ENCODE assay signal across 20 cellular contexts in genomic region chr4:111633663-111634266, GRCh38.
DNase-seq lines count a peak whose midpoint lies in the region; ATAC-seq, FAIRE-seq and TF ChIP-seq lines count a peak whose summit lies in the region.
"Had no signal": no experiment of that assay in that cellular context is flagged by ENCODE, and none has a peak within 500 bp of the region (broad histone marks: within the 10 kb centered on the region; RNA-seq: fewer than 3 reads in every experiment).

No MANE protein-coding gene starts in this region.

- H3K36me3 ChIP-seq in HepG2 (replicated peaks in 1 of 2; ENCODE audit: control insufficient read depth in 1 of 2, insufficient read depth in 2 of 2, low read length in 2 of 2) (no peaks in the 10 kb centered on the region), right lobe of liver (no peaks in the 10 kb centered on the region), tibial nerve (no peaks in the 10 kb centered on the region)
- H3K36me3 ChIP-seq: BE2C had no signal

- TF ChIP-seq RAD21 in HepG2 (CRISPR knock-in tag; IDR thresholded peaks at IDR 0.05): no peak

- in situ Hi-C loops in HepG2 (cut with HindIII; ENCODE audit: extremely low pct_ligation_motif_present, low pct_unique_long_range_greater_than_20kb): loop anchor here (5.0 to 25.0 kb wide), 2 partner anchors 1001 to 1621 kb away; no protein-coding TSS in a partner anchor

- POLR2A ChIA-PET in HepG2 (lab: Yijun Ruan, JAX): no interaction called here

- no peak for ATAC-seq in HepG2
- ATAC-seq in right lobe of liver: no peak
- ATAC-seq: GM12878, HCT116, T-cell had no signal

- H3K27me3 ChIP-seq in HepG2 (ENCODE audit: control insufficient read depth in 1 of 2, insufficient read depth in 2 of 2, low read length in 2 of 2): no peaks in the 10 kb centered on the region
- H3K27me3 ChIP-seq in right lobe of liver: no peaks in the 10 kb centered on the region
- H3K27me3 ChIP-seq in tibial nerve: no peaks in the 10 kb centered on the region
- H3K27me3 ChIP-seq: BE2C had no signal

- H3K4me2 ChIP-seq in HepG2 (ENCODE audit: low read depth, low read length): no peak overlapping the region
- H3K4me2 ChIP-seq: KMS-11, PC-9 had no signal

- TF ChIP-seq POLR2A in HepG2 (IDR thresholded peaks at IDR 0.05; ENCODE audit: insufficient read depth in 1 of 2, low read depth in 2 of 2, low read length in 2 of 2) (no peak), right lobe of liver (IDR thresholded peaks at IDR 0.05) (no peak), tibial nerve (IDR thresholded peaks at IDR 0.05) (no peak)

- no peak overlapping the region for H3K27ac ChIP-seq in HepG2 (ENCODE audit: extremely low read length, insufficient read depth, low read length)
- no peak overlapping the region for H3K27ac ChIP-seq in right lobe of liver
- H3K27ac ChIP-seq in caudate nucleus (ENCODE audit: low read depth, low read length): no peak overlapping the region
- no peak overlapping the region for H3K27ac ChIP-seq in tibial nerve
- H3K27ac ChIP-seq: KMS-11, PC-9 had no signal

- H3K9me3 ChIP-seq in HepG2 (ENCODE audit: low read length): no peaks in the 10 kb centered on the region
- no peaks in the 10 kb centered on the region for H3K9me3 ChIP-seq in right lobe of liver
- H3K9me3 ChIP-seq in tibial nerve: no peaks in the 10 kb centered on the region
- H3K9me3 ChIP-seq: BE2C had no signal

- WGBS in HepG2 (ENCODE audit: low lambda C conversion rate): 43% methylated on average over 7 of the region's 7 CpGs
- WGBS in right lobe of liver (ENCODE audit: insufficient coverage, low coverage, low lambda C conversion rate, missing lambda C conversion rate): 74% methylated on average over 7 of the region's 7 CpGs
- WGBS in tibial nerve, 2 donors: 80 to 88% methylated on average over 7 of the region's 7 CpGs

- no peaks in the 10 kb centered on the region for H4K20me1 ChIP-seq in HepG2 (ENCODE audit: insufficient read depth, low read length)

- H3K9ac ChIP-seq in HepG2 (ENCODE audit: insufficient read depth, low read depth, low read length): no peak overlapping the region
- H3K9ac ChIP-seq: KMS-11 had no signal

- no peak overlapping the region for H3K4me3 ChIP-seq in HepG2 (replicated peaks in 1 of 3; ENCODE audit: insufficient read depth in 1 of 3, low read depth in 2 of 3, low read length in 3 of 3)
- H3K4me3 ChIP-seq in right lobe of liver: no peak overlapping the region
- H3K4me3 ChIP-seq in tibial nerve: no peak overlapping the region
- H3K4me3 ChIP-seq: GM12878, PC-9 had no signal

- no peak overlapping the region for H2AFZ ChIP-seq in HepG2 (ENCODE audit: low read length)
- H2AFZ ChIP-seq: PC-9 had no signal

- FAIRE-seq in HepG2 (lab: Jason Lieb, UNC): no peak
- FAIRE-seq: GM12878 had no signal

- TF ChIP-seq CTCF in HepG2 (CRISPR knock-in tag; IDR thresholded peaks at IDR 0.05) (no peak), right lobe of liver (IDR thresholded peaks at IDR 0.05) (no peak), tibial nerve (IDR thresholded peaks at IDR 0.05) (no peak)

- intact Hi-C loops in HepG2 (cut with micrococcal nuclease; ENCODE audit: unreplicated experiment): no loop called here
- intact Hi-C loops in right lobe of liver (cut with DNase I): no loop called here

- CTCF ChIA-PET in HepG2 (lab: Yijun Ruan, JAX; ENCODE audit: low intra/inter-chr PET ratio, low total read pairs): no interaction called here

- no peak for TF ChIP-seq EP300 in HepG2 (IDR thresholded peaks at IDR 0.05; ENCODE audit: low read depth in 2 of 2, low read length in 2 of 2)
- TF ChIP-seq EP300 in HepG2 (CRISPR knock-in tag; IDR thresholded peaks at IDR 0.05; ENCODE audit: borderline replicate concordance): no peak
- TF ChIP-seq EP300 in tibial nerve (IDR thresholded peaks at IDR 0.05): no peak

- H3K4me1 ChIP-seq in HepG2 (ENCODE audit: insufficient read depth, low read length) (no peaks in the 10 kb centered on the region), right lobe of liver (no peaks in the 10 kb centered on the region), tibial nerve (no peaks in the 10 kb centered on the region)

- DNase-seq in HepG2 (ENCODE audit: low spot score) (no peak), right lobe of liver (no peak), NCI-H1930 (lab: John Stamatoyannopoulos, UW) (peak; percentile 18 to 70), SK-N-DZ (ENCODE audit: low spot score) (peak; percentile 86), caudate nucleus (lab: John Stamatoyannopoulos, UW) (no peak), tibial nerve (ENCODE audit: low spot score in 2 of 2) (no peak)
- DNase-seq in activated effector memory CD4-positive, alpha-beta T cell treated with anti-CD3 and anti-CD28 coated beads, Interleukin-2, amount 50 U/mL, for 16 hours: no peak
- DNase-seq: BE2C, DMS 273 treated with DMSO at 0.1 percent for 48 hours, DND-41, GOT3, NCI-H146, NCI-H2029 treated with DMSO at 0.1 percent for 48 hours, PC-9, RPMI8226, SHP77, T-cell had no signal

- BruUV-seq in HepG2 (replicated peaks; lab: Mats Ljungman, UMichigan): no TSS peak

- H3K79me2 ChIP-seq in HepG2 (ENCODE audit: insufficient read depth, low read length): no peaks in the 10 kb centered on the region

TF ChIP-seq in HepG2, 621 proteins besides CTCF, POLR2A, EP300 and RAD21:
- TF ChIP-seq CEBPB (IDR thresholded peaks at IDR 0.05; ENCODE audit: borderline replicate concordance, low read depth, low read length): 0 out of 2 replicates have a peak, but pooled peaks have one; percentile 25
- no peak for TF ChIP-seq NR2F1 (CRISPR knock-in tag; IDR thresholded peaks at IDR 0.05)
- no peak for TF ChIP-seq HNRNPK (IDR thresholded peaks at IDR 0.05; ENCODE audit: low read depth, low read length, poor library complexity, severe bottlenecking)
- TF ChIP-seq TFAP4 (IDR thresholded peaks at IDR 0.05; ENCODE audit: borderline replicate concordance, low read depth): no peak
- TF ChIP-seq ZNF782 (CRISPR knock-in tag; IDR thresholded peaks at IDR 0.05; ENCODE audit: borderline replicate concordance): no peak
- TF ChIP-seq ZNF607 (CRISPR knock-in tag; IDR thresholded peaks at IDR 0.05; ENCODE audit: borderline replicate concordance): no peak

Comparison
In these comparisons a context has a peak if more than half of its experiments do, and no peak if none do; other contexts are left out.
1. DNase-seq: peak in NCI-H1930 (2 of 2) and SK-N-DZ (single experiment); none in HepG2 (single experiment), right lobe of liver (0 of 3), caudate nucleus (0 of 61), tibial nerve (0 of 2) and activated effector memory CD4-positive, alpha-beta T cell treated with anti-CD3 and anti-CD28 coated beads, Interleukin-2, amount 50 U/mL, for 16 hours (single experiment).